In genomic region chr3:29514912-29515311, GRCh38 we compare ENCODE assay signal across 18 cellular contexts.
DNase-seq lines count a peak whose midpoint lies in the region; ATAC-seq and TF ChIP-seq lines count a peak whose summit lies in the region.
"Had no signal": no experiment of that assay in that cellular context is flagged by ENCODE, and none has a peak within 500 bp of the region (broad histone marks: within the 10 kb centered on the region; RNA-seq: fewer than 3 reads in every experiment).

No MANE protein-coding gene starts in this region.

- no peak overlapping the region for H3K4me3 Mint-ChIP-seq in mesothelial cell of epicardium
- H3K4me3 Mint-ChIP-seq in naive thymus-derived CD4-positive, alpha-beta T cell = no peak overlapping the region
- H3K4me3 Mint-ChIP-seq: brain, immature natural killer cell had no signal

- CTCF ChIA-PET in naive thymus-derived CD4-positive, alpha-beta T cell (lab: Charles Lee) = no interaction called here

- H3K4me1 ChIP-seq in DOHH2 (ENCODE audit: control insufficient read depth, low read length) (peaks cover 16% of the 10 kb centered on the region), SJCRH30 (no peaks in the 10 kb centered on the region)
- H3K4me1 ChIP-seq in naive thymus-derived CD4-positive, alpha-beta T cell (ENCODE audit: control insufficient read depth in 2 of 2, insufficient read depth in 2 of 2, low read length in 2 of 2) = no peaks in the 10 kb centered on the region

- H3K27ac Mint-ChIP-seq in mesothelial cell of epicardium = no peak overlapping the region
- H3K27ac Mint-ChIP-seq in naive thymus-derived CD4-positive, alpha-beta T cell = no peak overlapping the region
- H3K27ac Mint-ChIP-seq: brain, immature natural killer cell, progenitor cell of endocrine pancreas had no signal

- peaks cover 21% of the 10 kb centered on the region for H3K4me1 Mint-ChIP-seq in mesothelial cell of epicardium
- H3K4me1 Mint-ChIP-seq in naive thymus-derived CD4-positive, alpha-beta T cell = peaks cover 0 to 8% (median 2%) of the 10 kb centered on the region in 7 donors
- H3K4me1 Mint-ChIP-seq: immature natural killer cell had no signal

- H3K36me3 Mint-ChIP-seq in mesothelial cell of epicardium = no peaks in the 10 kb centered on the region
- H3K36me3 Mint-ChIP-seq in naive thymus-derived CD4-positive, alpha-beta T cell = no peaks in the 10 kb centered on the region
- H3K36me3 Mint-ChIP-seq: brain, immature natural killer cell had no signal

- H3K27ac ChIP-seq in DOHH2 (ENCODE audit: low read depth, low read length) (no peak overlapping the region), SJCRH30 (no peak overlapping the region)
- no peak overlapping the region for H3K27ac ChIP-seq in naive thymus-derived CD4-positive, alpha-beta T cell (ENCODE audit: low read depth, low read length)

- peak overlapping the region; percentile 20; the same call in 1 of the 2 replicates for H3K4me2 ChIP-seq in DOHH2 (ENCODE audit: low read length)

- H3K79me2 ChIP-seq in DOHH2 (ENCODE audit: control insufficient read depth, low read length) = no peaks in the 10 kb centered on the region

- H4K20me1 ChIP-seq in DOHH2 (ENCODE audit: control insufficient read depth, insufficient read depth, low read depth, low read length) = no peaks in the 10 kb centered on the region

- H3K4me3 ChIP-seq in DOHH2 (ENCODE audit: low read length) (no peak overlapping the region), SJCRH30 (no peak overlapping the region)
- no peak overlapping the region for H3K4me3 ChIP-seq in naive thymus-derived CD4-positive, alpha-beta T cell (ENCODE audit: low read length)
- H3K4me3 ChIP-seq: mucosa of descending colon, tibial artery had no signal

- H3K27me3 Mint-ChIP-seq in mesothelial cell of epicardium (ENCODE audit: low read depth) = no peaks in the 10 kb centered on the region
- H3K27me3 Mint-ChIP-seq in naive thymus-derived CD4-positive, alpha-beta T cell = peaks cover 0 to 7% (median 6%) of the 10 kb centered on the region in 5 donors
- H3K27me3 Mint-ChIP-seq: brain had no signal

- TF ChIP-seq CTCF in DOHH2 (IDR thresholded peaks at IDR 0.05; ENCODE audit: low read depth, low read length, poor library complexity, severe bottlenecking) (no peak), mesothelial cell of epicardium (IDR thresholded peaks at IDR 0.05; ENCODE audit: unreplicated experiment) (no peak)

- H3K36me3 ChIP-seq in DOHH2 (ENCODE audit: control insufficient read depth, low read length) (no peaks in the 10 kb centered on the region), SJCRH30 (no peaks in the 10 kb centered on the region)
- H3K36me3 ChIP-seq in naive thymus-derived CD4-positive, alpha-beta T cell (ENCODE audit: control insufficient read depth in 2 of 3, insufficient read depth in 3 of 3, low read length in 3 of 3) = no peaks in the 10 kb centered on the region
- H3K36me3 ChIP-seq: tibial artery had no signal

- DNase-seq in Kasumi-1 (lab: John Stamatoyannopoulos, UW) (peak; percentile 52 to 60), SKM-1 (lab: John Stamatoyannopoulos, UW; ENCODE audit: unreplicated experiment) (peak; percentile 33), kidney tubule cell (ENCODE audit: low spot score) (peak; percentile 65), NCI-H1694 (lab: John Stamatoyannopoulos, UW) (no peak), mesothelial cell of epicardium (ENCODE audit: low spot score in 2 of 2, unreplicated experiment in 2 of 2) (no peak), SJCRH30 (no peak)
- DNase-seq in naive thymus-derived CD4-positive, alpha-beta T cell = no peak
- DNase-seq: activated CD8-positive, alpha-beta memory T cell treated with anti-CD3 and anti-CD28 coated beads for 24 hours; activated gamma-delta T cell treated with Interleukin-2 at 50 U/mL for 16 hours; effector memory CD4-positive, alpha-beta T cell; immature natural killer cell; mucosa of descending colon; NCI-H526 treated with DMSO at 0.1 percent for 48 hours; SIG-M5; tibial artery had no signal

- POLR2A ChIA-PET in naive thymus-derived CD4-positive, alpha-beta T cell (lab: Charles Lee) = no interaction called here

- H3K9me3 ChIP-seq in DOHH2 (ENCODE audit: control insufficient read depth, insufficient read depth, low read length) (no peaks in the 10 kb centered on the region), SJCRH30 (replicated peaks) (no peaks in the 10 kb centered on the region)
- H3K9me3 ChIP-seq in naive thymus-derived CD4-positive, alpha-beta T cell (ENCODE audit: control insufficient read depth in 2 of 3, low read length in 3 of 3) = no peaks in the 10 kb centered on the region
- H3K9me3 ChIP-seq: mucosa of descending colon, tibial artery had no signal

- intact Hi-C loops in naive thymus-derived CD4-positive, alpha-beta T cell (cut with micrococcal nuclease) = no loop called here

- no peaks in the 10 kb centered on the region; the same call in 1 of the 2 replicates for H3K27me3 ChIP-seq in DOHH2 (ENCODE audit: control insufficient read depth, low read length)
- H3K27me3 ChIP-seq in naive thymus-derived CD4-positive, alpha-beta T cell (ENCODE audit: control insufficient read depth in 2 of 2, insufficient read depth in 2 of 2, low read length in 2 of 2) = no peaks in the 10 kb centered on the region
- H3K27me3 ChIP-seq in SJCRH30 = no peaks in the 10 kb centered on the region
- H3K27me3 ChIP-seq: tibial artery had no signal

- ATAC-seq in naive thymus-derived CD4-positive, alpha-beta T cell = no peak
- ATAC-seq: mucosa of descending colon had no signal

- H3K9me2 ChIP-seq in DOHH2 (replicated peaks; ENCODE audit: control insufficient read depth, low read length) = no peaks in the 10 kb centered on the region

- H3F3A ChIP-seq in DOHH2 (ENCODE audit: control insufficient read depth, insufficient read depth) = no peaks in the 10 kb centered on the region

- no peaks in the 10 kb centered on the region for H3K9me3 Mint-ChIP-seq in mesothelial cell of epicardium
- no peaks in the 10 kb centered on the region for H3K9me3 Mint-ChIP-seq in naive thymus-derived CD4-positive, alpha-beta T cell
- H3K9me3 Mint-ChIP-seq: brain had no signal

Comparison
In these comparisons a context has a peak if more than half of its experiments do, and no peak if none do; other contexts are left out.
1. DNase-seq: peak in Kasumi-1 (2 of 2), SKM-1 (single experiment) and kidney tubule cell (single experiment); none in NCI-H1694 (single experiment), mesothelial cell of epicardium (0 of 2), naive thymus-derived CD4-positive, alpha-beta T cell (0 of 9) and SJCRH30 (0 of 2).